ENCODE assay signal across 20 cellular contexts in the genomic region with DNA sequence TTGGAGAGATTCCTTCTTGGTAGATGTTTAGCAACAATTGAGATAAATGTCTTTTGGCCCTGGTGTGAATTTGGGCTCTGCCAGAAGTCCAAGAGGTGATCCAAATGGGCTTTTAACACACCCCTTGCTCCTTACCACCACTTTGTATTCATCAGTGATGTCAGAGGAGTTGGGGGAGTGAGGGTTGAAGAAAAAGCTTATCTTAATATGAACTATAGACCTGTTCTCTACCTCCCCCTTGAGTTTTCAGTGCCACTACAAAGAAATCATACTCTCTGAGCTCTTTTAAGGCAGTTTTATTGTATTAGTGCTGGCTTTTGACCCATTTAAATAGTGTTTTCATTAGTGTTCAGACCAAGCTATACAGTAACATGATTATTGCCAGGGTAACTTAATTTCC.
A peak's percentile ranks its signal among the peaks of the same experiment; 100 is the strongest.
DNase-seq lines count a peak whose midpoint lies in the region; ATAC-seq and TF ChIP-seq lines count a peak whose summit lies in the region.
"Had no signal": no experiment of that assay in that cellular context is flagged by ENCODE, and none has a peak within 500 bp of the region (broad histone marks: within the 10 kb centered on the region; RNA-seq: fewer than 3 reads in every experiment).

No MANE protein-coding gene starts in this region.

- H3K36me3 ChIP-seq in GM23338 (ENCODE audit: insufficient read depth) (peaks cover 17% of the 10 kb centered on the region), endodermal cell (ENCODE audit: control insufficient read depth, insufficient read depth, low read length) (peaks cover 9% of the 10 kb centered on the region)

- H3K27me3 Mint-ChIP-seq in GM23338 (ENCODE audit: insufficient read depth, low read depth, poor library complexity) = peaks cover 2% of the 10 kb centered on the region
- no peaks in the 10 kb centered on the region for H3K27me3 Mint-ChIP-seq in endodermal cell (ENCODE audit: insufficient read depth)
- H3K27me3 Mint-ChIP-seq in mesothelial cell of epicardium (ENCODE audit: low read depth) = no peaks in the 10 kb centered on the region
- H3K27me3 Mint-ChIP-seq: IgD-negative memory B cell had no signal

- H3K4me3 Mint-ChIP-seq in GM23338 = no peak overlapping the region
- no peak overlapping the region for H3K4me3 Mint-ChIP-seq in endodermal cell
- no peak overlapping the region for H3K4me3 Mint-ChIP-seq in mesothelial cell of epicardium
- H3K4me3 Mint-ChIP-seq: IgD-negative memory B cell; T-helper 2 cell treated with Interferon-gamma antibody and Interleukin-4, amounts not matched to agents 5 μg/mL and 100 μg/mL, for 36 hours had no signal

- no peaks in the 10 kb centered on the region for H3K9me3 ChIP-seq in endodermal cell (ENCODE audit: control insufficient read depth, low read length)
- H3K9me3 ChIP-seq: left ventricle myocardium inferior, tibial artery had no signal

- no peak overlapping the region for H3K9ac ChIP-seq in endodermal cell (ENCODE audit: extremely low read depth, low read length, poor library complexity, severe bottlenecking)

- H3F3A ChIP-seq in GM23338 (replicated peaks; ENCODE audit: low read depth) = no peaks in the 10 kb centered on the region

- H3K27ac ChIP-seq in GM23338 (ENCODE audit: low read depth) (no peak overlapping the region), endodermal cell (ENCODE audit: low read depth, low read length) (no peak overlapping the region)
- H3K27ac ChIP-seq: left ventricle myocardium inferior, tibial artery had no signal

- no peak overlapping the region for H3K27ac Mint-ChIP-seq in GM23338
- no peak overlapping the region for H3K27ac Mint-ChIP-seq in endodermal cell
- peak overlapping the region; percentile 82 for H3K27ac Mint-ChIP-seq in mesothelial cell of epicardium
- H3K27ac Mint-ChIP-seq: IgD-negative memory B cell; T-helper 2 cell treated with Interferon-gamma antibody and Interleukin-4, amounts not matched to agents 5 μg/mL and 100 μg/mL, for 36 hours had no signal

- peaks cover 4% of the 10 kb centered on the region; the same call in 2 of the 3 replicates for H3K4me1 Mint-ChIP-seq in GM23338
- H3K4me1 Mint-ChIP-seq in endodermal cell = no peaks in the 10 kb centered on the region
- H3K4me1 Mint-ChIP-seq in mesothelial cell of epicardium = peaks cover 20% of the 10 kb centered on the region

- no peak; a peak in 1 of 4 replicates for TF ChIP-seq CTCF in GM23338 (conservative IDR thresholded peaks at IDR 0.05; ENCODE audit: low read depth in 2 of 2)
- TF ChIP-seq CTCF in endodermal cell (conservative IDR thresholded peaks at IDR 0.05) = peak; percentile 45
- TF ChIP-seq CTCF in mesothelial cell of epicardium (IDR thresholded peaks at IDR 0.05; ENCODE audit: unreplicated experiment) = no peak

- ATAC-seq in GM23338 = no peak
- ATAC-seq in GM21619 (IDR thresholded peaks at IDR 0.05; ENCODE audit: unreplicated experiment) = no peak
- no peak for ATAC-seq in HG03025 (IDR thresholded peaks at IDR 0.05; ENCODE audit: low FRiP score, unreplicated experiment)
- ATAC-seq: Right ventricle myocardium inferior had no signal

- H3K79me2 ChIP-seq in GM23338 (replicated peaks; ENCODE audit: insufficient read depth) = 0 out of 2 replicates have a peak, but pooled peaks cover 3% of the 10 kb centered on the region

- peaks cover 4% of the 10 kb centered on the region; the same call in 1 of the 2 replicates for H3K4me1 ChIP-seq in GM23338 (ENCODE audit: insufficient read depth)
- no peaks in the 10 kb centered on the region for H3K4me1 ChIP-seq in endodermal cell (ENCODE audit: control insufficient read depth, insufficient read depth, low read length)

- no peaks in the 10 kb centered on the region for H3K27me3 ChIP-seq in GM23338 (ENCODE audit: insufficient read depth)
- no peaks in the 10 kb centered on the region for H3K27me3 ChIP-seq in endodermal cell (ENCODE audit: control insufficient read depth, insufficient read depth, low read length, poor library complexity, severe bottlenecking)
- H3K27me3 ChIP-seq: tibial artery had no signal

- no peak overlapping the region for H2AFZ ChIP-seq in GM23338

- H3K9me2 ChIP-seq in GM23338 (ENCODE audit: insufficient read depth) = no peaks in the 10 kb centered on the region

- DNase-seq in GM23338 (ENCODE audit: low spot score) (peak; percentile 8), SK-N-DZ (ENCODE audit: low spot score) (peak; percentile 13), endodermal cell (no peak), mesothelial cell of epicardium (ENCODE audit: low spot score in 2 of 2, unreplicated experiment in 2 of 2) (no peak), pons (ENCODE audit: low spot score) (no peak)
- no peak for DNase-seq in activated CD4-positive, CD25-positive, alpha-beta regulatory T cell (lab: John Stamatoyannopoulos, UW)
- DNase-seq: activated CD4-positive, alpha-beta T cell treated with anti-CD3 and anti-CD28 coated beads for 48 hours; activated naive CD4-positive, alpha-beta T cell treated with Interleukin-2 at 50 U/mL for 16 hours; DMS153; left ventricle myocardium inferior; NCI-H1092 treated with DMSO at 0.1 percent for 48 hours; NK-92 treated with Interleukin-12 subunit alpha and Interleukin-12 subunit beta, amount 100 ng/mL, for 24 hours; posterior cingulate gyrus; tibial artery had no signal

- no peak overlapping the region for H3K4me2 ChIP-seq in GM23338
- H3K4me2 ChIP-seq: smooth muscle cell had no signal

- no peaks in the 10 kb centered on the region for H3K9me3 Mint-ChIP-seq in GM23338
- no peaks in the 10 kb centered on the region for H3K9me3 Mint-ChIP-seq in endodermal cell
- no peaks in the 10 kb centered on the region for H3K9me3 Mint-ChIP-seq in mesothelial cell of epicardium
- H3K9me3 Mint-ChIP-seq: IgD-negative memory B cell; T-helper 2 cell treated with Interferon-gamma antibody and Interleukin-4, amounts not matched to agents 5 μg/mL and 100 μg/mL, for 36 hours had no signal

- peaks cover 68% of the 10 kb centered on the region for H3K36me3 Mint-ChIP-seq in GM23338 (ENCODE audit: low read depth)
- peaks cover 22% of the 10 kb centered on the region for H3K36me3 Mint-ChIP-seq in endodermal cell (ENCODE audit: low read depth)
- peaks cover 13% of the 10 kb centered on the region for H3K36me3 Mint-ChIP-seq in mesothelial cell of epicardium

- H3K4me3 ChIP-seq in GM23338 = no peak overlapping the region
- H3K4me3 ChIP-seq in endodermal cell (ENCODE audit: low read length) = no peak overlapping the region
- H3K4me3 ChIP-seq: left ventricle myocardium inferior, smooth muscle cell, tibial artery had no signal

- no peaks in the 10 kb centered on the region for H4K20me1 ChIP-seq in GM23338 (replicated peaks; ENCODE audit: insufficient read depth)

TF ChIP-seq in GM23338, 12 proteins besides CTCF, POLR2A, EP300 and RAD21:
- TF ChIP-seq EZH2 (IDR thresholded peaks at IDR 0.05; ENCODE audit: low read depth, unreplicated experiment) (no peak), ZNF331 (CRISPR knock-in tag; IDR thresholded peaks at IDR 0.05; ENCODE audit: low read depth) (no peak), EZH2phosphoT487 (IDR thresholded peaks at IDR 0.05; ENCODE audit: unreplicated experiment) (no peak)
TF ChIP-seq in GM23338: peak in this region for 0.

Comparison
In these comparisons a context has a peak if more than half of its experiments do, and no peak if none do; other contexts are left out.
1. DNase-seq: peak in GM23338 (single experiment) and SK-N-DZ (single experiment); none in endodermal cell (single experiment), mesothelial cell of epicardium (0 of 2), pons (single experiment) and activated CD4-positive, CD25-positive, alpha-beta regulatory T cell (0 of 4).